ENCODE assay signal across 8 cellular contexts in the genomic region with DNA sequence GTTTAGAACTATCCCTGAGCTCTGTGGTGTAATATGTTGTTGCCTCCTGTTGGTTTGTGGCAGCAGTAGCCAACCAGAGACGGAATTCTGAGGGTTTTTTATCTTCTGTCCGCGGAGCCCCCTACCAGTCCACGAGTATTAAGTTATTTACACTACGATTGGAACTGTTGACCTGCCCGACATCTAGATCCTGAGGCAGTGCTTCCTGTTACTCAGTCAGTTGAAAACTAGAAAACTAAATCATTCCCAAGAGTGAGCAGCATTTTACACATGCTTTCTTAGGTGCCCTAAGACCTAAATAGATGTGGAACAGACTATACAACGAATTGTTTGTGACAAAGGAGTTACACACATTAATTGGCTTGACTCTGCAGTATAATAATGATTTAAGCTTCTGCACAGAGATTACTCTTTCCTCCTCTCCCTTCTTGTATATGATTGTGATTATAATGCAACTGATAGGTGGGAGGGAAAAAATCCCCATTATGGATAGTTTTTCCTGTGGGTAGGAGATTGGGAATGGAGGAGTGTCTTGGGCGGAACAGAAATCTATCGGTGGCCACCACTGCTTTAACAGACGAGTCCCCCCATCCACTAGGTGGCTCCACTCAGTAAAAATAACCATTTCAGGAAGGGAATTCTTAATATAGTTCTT.
A peak's percentile ranks its signal among the peaks of the same experiment; 100 is the strongest.
DNase-seq lines count a peak whose midpoint lies in the region; ATAC-seq and TF ChIP-seq lines count a peak whose summit lies in the region.

No MANE protein-coding gene starts in this region.

- H3K27ac ChIP-seq in coronary artery = peak overlapping the region; percentile 98 to 100

- H3K4me3 ChIP-seq in AG09309 (ENCODE audit: control insufficient read depth, low read depth, low read length) = peak overlapping the region; percentile 83
- peak overlapping the region; percentile 85 for H3K4me3 ChIP-seq in coronary artery

- ATAC-seq in GM18861 (IDR thresholded peaks at IDR 0.05; ENCODE audit: unreplicated experiment) = peak; percentile 9

- DNase-seq in AG09309 (ENCODE audit: low read depth) (no peak), NCI-H1436 treated with DMSO at 0.1 percent for 48 hours (lab: John Stamatoyannopoulos, UW) (peak; percentile 37), T-helper 2 cell (peak in 4 of 5 experiments; percentile 6 to 66 (median 28)), coronary artery (ENCODE audit: low spot score) (no peak), medulla oblongata (ENCODE audit: extremely low spot score) (peak; percentile 60), stromal cell of bone marrow (ENCODE audit: low read depth) (peak; percentile 42), HuH-7 (ENCODE audit: low spot score) (no peak)

- TF ChIP-seq CTCF in AG09309 (IDR thresholded peaks at IDR 0.05; ENCODE audit: control insufficient read depth, insufficient read depth, low read depth, low read length, missing control alignments) = peak; percentile 60
- peak; percentile 12 for TF ChIP-seq CTCF in coronary artery (IDR thresholded peaks at IDR 0.05)

Comparison
In these comparisons a context has a peak if more than half of its experiments do, and no peak if none do; other contexts are left out.
1. DNase-seq: peak in NCI-H1436 treated with DMSO at 0.1 percent for 48 hours (single experiment), T-helper 2 cell (4 of 5), medulla oblongata (single experiment) and stromal cell of bone marrow (single experiment); none in AG09309 (single experiment), coronary artery (single experiment) and HuH-7 (single experiment).